22 cellular contexts compared by ENCODE assay signal in genomic region chr3:150742679-150743078, GRCh38. TPM values are rescaled to one million over a fixed set of nuclear protein-coding genes. Genes with fewer than 3 reads are reported as not detected.
DNase-seq lines count a peak whose midpoint lies in the region; ATAC-seq and TF ChIP-seq lines count a peak whose summit lies in the region.
"Had no signal": no experiment of that assay in that cellular context is flagged by ENCODE, and none has a peak within 500 bp of the region (broad histone marks: within the 10 kb centered on the region; RNA-seq: fewer than 3 reads in every experiment).

No MANE protein-coding gene starts in this region.

- H3K36me3 Mint-ChIP-seq in activated naive CD4-positive, alpha-beta T cell treated with anti-CD3 and anti-CD28 coated beads for 36 hours (ENCODE audit: low read depth) = peaks cover 61% of the 10 kb centered on the region
- H3K36me3 Mint-ChIP-seq in endodermal cell (ENCODE audit: low read depth) = peaks cover 20% of the 10 kb centered on the region

- no peaks in the 10 kb centered on the region for H3K9me3 ChIP-seq in RWPE2 (ENCODE audit: severe bottlenecking)
- H3K9me3 ChIP-seq in esophagus squamous epithelium = no peaks in the 10 kb centered on the region
- H3K9me3 ChIP-seq in endodermal cell (ENCODE audit: control insufficient read depth, low read length) = no peaks in the 10 kb centered on the region
- H3K9me3 ChIP-seq: body of pancreas, psoas muscle, suprapubic skin had no signal

- H3K36me3 ChIP-seq in RWPE2 (ENCODE audit: low read depth) = peaks cover 20% of the 10 kb centered on the region
- peaks cover 0 to 21% (median 8%) of the 10 kb centered on the region in 3 donors for H3K36me3 ChIP-seq in esophagus squamous epithelium
- H3K36me3 ChIP-seq in endodermal cell (ENCODE audit: control insufficient read depth, insufficient read depth, low read length) = peaks cover 7% of the 10 kb centered on the region

- H3K27ac ChIP-seq in RWPE2 (ENCODE audit: poor library complexity, severe bottlenecking) (peak overlapping the region; percentile 78), esophagus squamous epithelium (peak overlapping the region in 3 of 4 donors; percentile 71 to 79 (median 72)), endodermal cell (ENCODE audit: low read depth, low read length) (no peak overlapping the region)
- H3K27ac ChIP-seq: body of pancreas, psoas muscle, suprapubic skin had no signal

- H3K27me3 ChIP-seq in RWPE2 (ENCODE audit: insufficient read depth, poor library complexity, severe bottlenecking) (no peaks in the 10 kb centered on the region), esophagus squamous epithelium (no peaks in the 10 kb centered on the region), endodermal cell (ENCODE audit: control insufficient read depth, insufficient read depth, low read length, poor library complexity, severe bottlenecking) (no peaks in the 10 kb centered on the region)
- H3K27me3 ChIP-seq: body of pancreas, suprapubic skin had no signal

- CTCF ChIA-PET in activated naive CD4-positive, alpha-beta T cell treated with anti-CD3 and anti-CD28 coated beads for 36 hours (lab: Charles Lee) = no interaction called here

- TF ChIP-seq CTCF in RWPE2 (IDR thresholded peaks at IDR 0.05; ENCODE audit: poor library complexity, severe bottlenecking) (no peak), esophagus squamous epithelium (IDR thresholded peaks at IDR 0.05) (no peak), endodermal cell (conservative IDR thresholded peaks at IDR 0.05) (no peak)

- no peak for DNase-seq in activated naive CD4-positive, alpha-beta T cell treated with anti-CD3 and anti-CD28 coated beads for 36 hours
- no peak for DNase-seq in activated naive CD4-positive, alpha-beta T cell (lab: John Stamatoyannopoulos, UW)
- DNase-seq in RWPE2 (ENCODE audit: low spot score) (no peak), esophagus squamous epithelium (lab: John Stamatoyannopoulos, UW) (no peak), endodermal cell (no peak), cortex of kidney (lab: John Stamatoyannopoulos, UW) (no peak)
- no peak for DNase-seq in stimulated activated naive CD8-positive, alpha-beta T cell treated with anti-CD3 and anti-CD28 coated beads, Interleukin-15, amount 100 ng/mL, for 72 hours
- DNase-seq: activated CD4-positive, alpha-beta T cell treated with anti-CD3 and anti-CD28 coated beads, Interleukin-2, amount 50 U/mL, for 1 hour; activated naive CD4-positive, alpha-beta T cell treated with Interleukin-2 at 50 U/mL for 16 hours; body of pancreas; cerebellar nuclear complex; H9; KG1; mesenchymal stem cell; NCI-H1436 treated with DMSO at 0.1 percent for 48 hours; NCI-H526; psoas muscle; stimulated activated CD8-positive, alpha-beta memory T cell treated with anti-CD3 and anti-CD28 coated beads, Interleukin-4, amount 100 ng/mL, for 48 hours; T-helper 2 cell had no signal

- H3K4me3 Mint-ChIP-seq in activated naive CD4-positive, alpha-beta T cell treated with anti-CD3 and anti-CD28 coated beads for 36 hours = no peak overlapping the region
- H3K4me3 Mint-ChIP-seq in stimulated activated naive CD8-positive, alpha-beta T cell treated with anti-CD3 and anti-CD28 coated beads, Interleukin-15, amount 100 ng/mL, for 72 hours = peak overlapping the region; percentile 2 to 53
- H3K4me3 Mint-ChIP-seq in endodermal cell = no peak overlapping the region
- H3K4me3 Mint-ChIP-seq: H9 had no signal

- ATAC-seq in RWPE2 (ENCODE audit: low read depth) = no peak
- ATAC-seq in stimulated activated naive CD8-positive, alpha-beta T cell treated with anti-CD3 and anti-CD28 coated beads, Interleukin-15, amount 100 ng/mL, for 72 hours = no peak
- ATAC-seq in GM18870 (IDR thresholded peaks at IDR 0.05; ENCODE audit: unreplicated experiment) = no peak
- ATAC-seq: body of pancreas, psoas muscle had no signal

- H3K4me1 Mint-ChIP-seq in activated naive CD4-positive, alpha-beta T cell treated with anti-CD3 and anti-CD28 coated beads for 36 hours (ENCODE audit: low read depth) = peaks cover 97% of the 10 kb centered on the region
- H3K4me1 Mint-ChIP-seq in stimulated activated naive CD8-positive, alpha-beta T cell treated with anti-CD3 and anti-CD28 coated beads, Interleukin-15, amount 100 ng/mL, for 72 hours = peaks cover 100% of the 10 kb centered on the region
- peaks cover 32% of the 10 kb centered on the region for H3K4me1 Mint-ChIP-seq in endodermal cell

- no peak overlapping the region for H3K4me3 ChIP-seq in RWPE2 (ENCODE audit: severe bottlenecking)
- H3K4me3 ChIP-seq in esophagus squamous epithelium = no peak overlapping the region
- no peak overlapping the region for H3K4me3 ChIP-seq in endodermal cell (ENCODE audit: low read length)
- H3K4me3 ChIP-seq: body of pancreas, psoas muscle, suprapubic skin had no signal

- H3K9me3 Mint-ChIP-seq in activated naive CD4-positive, alpha-beta T cell treated with anti-CD3 and anti-CD28 coated beads for 36 hours = no peaks in the 10 kb centered on the region
- H3K9me3 Mint-ChIP-seq in stimulated activated naive CD8-positive, alpha-beta T cell treated with anti-CD3 and anti-CD28 coated beads, Interleukin-15, amount 100 ng/mL, for 72 hours = no peaks in the 10 kb centered on the region
- no peaks in the 10 kb centered on the region for H3K9me3 Mint-ChIP-seq in endodermal cell
- H3K9me3 Mint-ChIP-seq: H9 had no signal

- no peak overlapping the region for H3K9ac ChIP-seq in endodermal cell (ENCODE audit: extremely low read depth, low read length, poor library complexity, severe bottlenecking)

- intact Hi-C loops in activated naive CD4-positive, alpha-beta T cell treated with anti-CD3 and anti-CD28 coated beads for 36 hours (cut with micrococcal nuclease) = no loop called here
- intact Hi-C loops in esophagus squamous epithelium (cut with DNase I) = no loop called here

- H3K27ac Mint-ChIP-seq in activated naive CD4-positive, alpha-beta T cell treated with anti-CD3 and anti-CD28 coated beads for 36 hours = peak overlapping the region; percentile 99
- peak overlapping the region in 1 of 2 donors; percentile 29 for H3K27ac Mint-ChIP-seq in stimulated activated naive CD8-positive, alpha-beta T cell treated with anti-CD3 and anti-CD28 coated beads, Interleukin-15, amount 100 ng/mL, for 72 hours
- no peak overlapping the region for H3K27ac Mint-ChIP-seq in endodermal cell

- WGBS in esophagus squamous epithelium, 2 donors = 85 to 93% methylated on average over 4 of the region's 4 CpGs
- 93 to 98% methylated on average over 4 of the region's 4 CpGs for WGBS in endodermal cell (ENCODE audit: insufficient coverage in 1 of 2, insufficient read length in 1 of 2), 2 experiments

- TF ChIP-seq POLR2A in esophagus squamous epithelium (IDR thresholded peaks at IDR 0.05) = no peak

- H3K27me3 Mint-ChIP-seq in activated naive CD4-positive, alpha-beta T cell treated with anti-CD3 and anti-CD28 coated beads for 36 hours (ENCODE audit: low read depth) = no peaks in the 10 kb centered on the region
- H3K27me3 Mint-ChIP-seq in stimulated activated naive CD8-positive, alpha-beta T cell treated with anti-CD3 and anti-CD28 coated beads, Interleukin-15, amount 100 ng/mL, for 72 hours = no peaks in the 10 kb centered on the region
- H3K27me3 Mint-ChIP-seq in endodermal cell (ENCODE audit: insufficient read depth) = no peaks in the 10 kb centered on the region

- H3K4me1 ChIP-seq in RWPE2 (ENCODE audit: insufficient read depth, poor library complexity, severe bottlenecking) = peaks cover 33% of the 10 kb centered on the region
- H3K4me1 ChIP-seq in esophagus squamous epithelium = peaks cover 44 to 95% (median 53%) of the 10 kb centered on the region in 3 donors
- H3K4me1 ChIP-seq in endodermal cell (ENCODE audit: control insufficient read depth, insufficient read depth, low read length) = peaks cover 16% of the 10 kb centered on the region

RNA-seq across cellular contexts. Expression of gene SIAH2, which starts 20.3 kb away (rescaled TPM):
- 10 to 100 TPM; 67.1 to 68.8 TPM for total RNA-seq in activated naive CD4-positive, alpha-beta T cell treated with anti-CD3 and anti-CD28 coated beads for 36 hours
- total RNA-seq in esophagus squamous epithelium (10 to 100 TPM; 39.4 to 74.8 (median 51.8) TPM), endodermal cell (10 to 100 TPM; 15.6 to 19.2 TPM)
- 14.4 TPM for polyA plus RNA-seq in endodermal cell (2013, experiment 1 of 2)
- polyA plus RNA-seq in endodermal cell (2013, experiment 2 of 2) = 12.8 TPM

RNA-seq across cellular contexts. Expression of gene ERICH6, which starts 39.0 kb away (rescaled TPM):
- not detected for total RNA-seq in activated naive CD4-positive, alpha-beta T cell treated with anti-CD3 and anti-CD28 coated beads for 36 hours
- not detected for total RNA-seq in esophagus squamous epithelium
- under 1 TPM in 1 of 2 donors, not detected in 1; 0.42 TPM for total RNA-seq in endodermal cell
- polyA plus RNA-seq in endodermal cell (2013, experiment 1 of 2) = not detected
- not detected for polyA plus RNA-seq in endodermal cell (2013, experiment 2 of 2)
- total RNA-seq: H9, psoas muscle, RPMI7951 had no signal
- polyA plus RNA-seq: psoas muscle had no signal

Comparison
In these comparisons a context has a peak if more than half of its experiments do, and no peak if none do; other contexts are left out.
1. H3K4me3 Mint-ChIP-seq: peak in stimulated activated naive CD8-positive, alpha-beta T cell treated with anti-CD3 and anti-CD28 coated beads, Interleukin-15, amount 100 ng/mL, for 72 hours (2 of 2); none in activated naive CD4-positive, alpha-beta T cell treated with anti-CD3 and anti-CD28 coated beads for 36 hours (single experiment) and endodermal cell (single experiment).